Comparison of ENCODE assay signal across 14 cellular contexts in the genomic region with DNA sequence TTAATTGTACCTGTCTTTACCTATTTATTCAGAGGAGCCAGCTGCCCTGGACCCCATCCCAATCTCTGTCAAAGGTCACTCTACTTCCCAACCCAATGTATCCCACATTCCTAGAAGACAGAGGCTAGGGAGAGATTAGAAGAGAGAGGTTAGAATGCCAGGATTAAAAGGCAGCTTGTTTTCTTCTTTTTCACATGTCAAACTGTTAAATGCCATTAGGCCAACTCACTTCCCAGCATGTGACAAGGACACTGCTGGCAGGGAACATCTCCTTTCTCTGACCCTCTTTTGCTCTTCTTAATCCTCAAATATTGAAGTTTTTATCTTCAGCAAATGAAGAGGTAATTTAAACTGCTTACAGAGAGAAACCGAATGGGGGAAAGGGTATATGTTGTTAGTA.
DNase-seq lines count a peak whose midpoint lies in the region; TF ChIP-seq lines count a peak whose summit lies in the region.
"Had no signal": no experiment of that assay in that cellular context is flagged by ENCODE, and none has a peak within 500 bp of the region (broad histone marks: within the 10 kb centered on the region; RNA-seq: fewer than 3 reads in every experiment).

No MANE protein-coding gene starts in this region.

- H3K4me3 ChIP-seq in ACC112 (ENCODE audit: low read depth, low read length) (peak overlapping the region; percentile 75), esophagus muscularis mucosa (no peak overlapping the region), neural cell (ENCODE audit: low read length) (no peak overlapping the region), stomach (no peak overlapping the region)

- peaks cover 36% of the 10 kb centered on the region for H3K79me2 ChIP-seq in ACC112 (ENCODE audit: control insufficient read depth, insufficient read depth, low read length, unreplicated experiment)
- H3K79me2 ChIP-seq in neural cell (replicated peaks; ENCODE audit: insufficient read depth, low read length): no peaks in the 10 kb centered on the region

- TF ChIP-seq CTCF in esophagus muscularis mucosa (IDR thresholded peaks at IDR 0.05) (no peak), neural cell (IDR thresholded peaks at IDR 0.05; ENCODE audit: poor library complexity, severe bottlenecking) (no peak), stomach (IDR thresholded peaks at IDR 0.05) (no peak), endothelial cell (IDR thresholded peaks at IDR 0.05; ENCODE audit: unreplicated experiment) (no peak)

- H3K4me1 Mint-ChIP-seq in endothelial cell (ENCODE audit: unreplicated experiment): peaks cover 12% of the 10 kb centered on the region

- H3K27me3 Mint-ChIP-seq in endothelial cell (ENCODE audit: unreplicated experiment): no peaks in the 10 kb centered on the region

- no peaks in the 10 kb centered on the region for H3K27me3 ChIP-seq in ACC112 (ENCODE audit: insufficient read depth, low read length)
- H3K27me3 ChIP-seq in esophagus muscularis mucosa: no peaks in the 10 kb centered on the region
- H3K27me3 ChIP-seq in neural cell (ENCODE audit: insufficient read depth, low read depth, low read length): no peaks in the 10 kb centered on the region
- H3K27me3 ChIP-seq in stomach: no peaks in the 10 kb centered on the region

- H4K20me1 ChIP-seq in neural cell (ENCODE audit: insufficient read depth): no peaks in the 10 kb centered on the region

- TF ChIP-seq POLR2A in esophagus muscularis mucosa (IDR thresholded peaks at IDR 0.05; ENCODE audit: low read depth) (no peak), stomach (IDR thresholded peaks at IDR 0.05) (no peak)

- DNase-seq in RPMI7951 (ENCODE audit: low read depth) (peak; percentile 8), esophagus muscularis mucosa (ENCODE audit: extremely low spot score) (no peak), nucleus accumbens (lab: John Stamatoyannopoulos, UW) (no peak), stomach (no peak), GDM1 (lab: John Stamatoyannopoulos, UW) (no peak), endothelial cell (ENCODE audit: low spot score) (no peak)
- DNase-seq: activated CD4-positive, CD25-positive, alpha-beta regulatory T cell treated with anti-CD3 and anti-CD28 coated beads, Interleukin-2, amount 50 U/mL, for 72 hours; activated T-cell treated with anti-CD3 and anti-CD28 coated beads, Interleukin-2, amount 50 U/mL, for 24 hours; occipital lobe; T-cell had no signal

- H3K4me1 ChIP-seq in ACC112 (ENCODE audit: control insufficient read depth, insufficient read depth, low read length, unreplicated experiment) (peaks cover 22% of the 10 kb centered on the region), esophagus muscularis mucosa (peaks cover 18 to 45% (median 33%) of the 10 kb centered on the region in 4 donors), stomach (peaks cover 0 to 5% (median 0%) of the 10 kb centered on the region in 4 donors)

- H3K27ac ChIP-seq in ACC112 (ENCODE audit: low read depth, low read length) (peak overlapping the region; percentile 91), esophagus muscularis mucosa (replicated peaks in 1 of 4) (peak overlapping the region; percentile 83 to 92 (median 84)), neural cell (ENCODE audit: low read length) (no peak overlapping the region), stomach (no peak overlapping the region)
- H3K27ac ChIP-seq: HL-60 had no signal

- H3K9me3 ChIP-seq in esophagus muscularis mucosa: no peaks in the 10 kb centered on the region
- no peaks in the 10 kb centered on the region for H3K9me3 ChIP-seq in neural cell (ENCODE audit: low read length)
- H3K9me3 ChIP-seq in stomach: peaks cover 0 to 7% (median 0%) of the 10 kb centered on the region in 4 donors

- H3K9me2 ChIP-seq in neural cell (ENCODE audit: insufficient read depth, low read length): no peaks in the 10 kb centered on the region

- H3K27ac Mint-ChIP-seq in endothelial cell (ENCODE audit: unreplicated experiment): no peak overlapping the region
- H3K27ac Mint-ChIP-seq: activated T-cell treated with anti-CD3 and anti-CD28 coated beads, Interleukin-2, amount 50 U/mL, for 24 hours; T-cell; type B pancreatic cell had no signal

- TF ChIP-seq EP300 in esophagus muscularis mucosa (IDR thresholded peaks at IDR 0.05) (no peak), neural cell (conservative IDR thresholded peaks at IDR 0.05; ENCODE audit: poor library complexity, severe bottlenecking) (no peak), stomach (IDR thresholded peaks at IDR 0.05) (no peak)

- H3K36me3 ChIP-seq in ACC112 (ENCODE audit: insufficient read depth, low read length) (peaks cover 13% of the 10 kb centered on the region), esophagus muscularis mucosa (no peaks in the 10 kb centered on the region), neural cell (ENCODE audit: insufficient read depth, low read length) (no peaks in the 10 kb centered on the region), stomach (no peaks in the 10 kb centered on the region)

- H3K4me2 ChIP-seq in neural cell (ENCODE audit: low read length): no peak overlapping the region

- no peak for TF ChIP-seq RAD21 in neural cell (conservative IDR thresholded peaks at IDR 0.05)

- no peak overlapping the region for H3K9ac ChIP-seq in neural cell (ENCODE audit: low read length)

- H3K36me3 Mint-ChIP-seq in endothelial cell (ENCODE audit: low read depth, unreplicated experiment): no peaks in the 10 kb centered on the region
- H3K36me3 Mint-ChIP-seq: T-cell, type B pancreatic cell had no signal

- intact Hi-C loops in esophagus muscularis mucosa (cut with DNase I): loop anchor here (10.0 kb wide), 1 partner anchor 174 kb away; the partner anchor contains the start of gene NAP1L1
- intact Hi-C loops in stomach (cut with DNase I; ENCODE audit: low total_unique reads): no loop called here

- H3K9me3 Mint-ChIP-seq in endothelial cell (ENCODE audit: unreplicated experiment): no peaks in the 10 kb centered on the region
- H3K9me3 Mint-ChIP-seq: activated T-cell treated with anti-CD3 and anti-CD28 coated beads, Interleukin-2, amount 50 U/mL, for 24 hours; T-cell had no signal

- no peaks in the 10 kb centered on the region for H3F3A ChIP-seq in neural cell (ENCODE audit: insufficient read depth, low read length, poor library complexity, severe bottlenecking)

- peak overlapping the region; percentile 59 for H2AFZ ChIP-seq in ACC112 (ENCODE audit: low read length, unreplicated experiment)
- no peak overlapping the region for H2AFZ ChIP-seq in neural cell (ENCODE audit: low read depth, low read length)

- no peak overlapping the region for H3K4me3 Mint-ChIP-seq in endothelial cell (ENCODE audit: unreplicated experiment)
- H3K4me3 Mint-ChIP-seq: activated T-cell treated with anti-CD3 and anti-CD28 coated beads, Interleukin-2, amount 50 U/mL, for 24 hours; T-cell; type B pancreatic cell had no signal

- WGBS in esophagus muscularis mucosa: 78% methylated on average over 1 of the region's 1 CpG
- 61 to 83% (median 64%) methylated on average over 1 of the region's 1 CpG for WGBS in stomach, 5 donors

TF ChIP-seq in neural cell, 6 proteins besides CTCF, POLR2A, EP300 and RAD21:
- no peak for TF ChIP-seq MXI1 (conservative IDR thresholded peaks at IDR 0.05; ENCODE audit: poor library complexity, severe bottlenecking)
- TF ChIP-seq, protein P1, sequence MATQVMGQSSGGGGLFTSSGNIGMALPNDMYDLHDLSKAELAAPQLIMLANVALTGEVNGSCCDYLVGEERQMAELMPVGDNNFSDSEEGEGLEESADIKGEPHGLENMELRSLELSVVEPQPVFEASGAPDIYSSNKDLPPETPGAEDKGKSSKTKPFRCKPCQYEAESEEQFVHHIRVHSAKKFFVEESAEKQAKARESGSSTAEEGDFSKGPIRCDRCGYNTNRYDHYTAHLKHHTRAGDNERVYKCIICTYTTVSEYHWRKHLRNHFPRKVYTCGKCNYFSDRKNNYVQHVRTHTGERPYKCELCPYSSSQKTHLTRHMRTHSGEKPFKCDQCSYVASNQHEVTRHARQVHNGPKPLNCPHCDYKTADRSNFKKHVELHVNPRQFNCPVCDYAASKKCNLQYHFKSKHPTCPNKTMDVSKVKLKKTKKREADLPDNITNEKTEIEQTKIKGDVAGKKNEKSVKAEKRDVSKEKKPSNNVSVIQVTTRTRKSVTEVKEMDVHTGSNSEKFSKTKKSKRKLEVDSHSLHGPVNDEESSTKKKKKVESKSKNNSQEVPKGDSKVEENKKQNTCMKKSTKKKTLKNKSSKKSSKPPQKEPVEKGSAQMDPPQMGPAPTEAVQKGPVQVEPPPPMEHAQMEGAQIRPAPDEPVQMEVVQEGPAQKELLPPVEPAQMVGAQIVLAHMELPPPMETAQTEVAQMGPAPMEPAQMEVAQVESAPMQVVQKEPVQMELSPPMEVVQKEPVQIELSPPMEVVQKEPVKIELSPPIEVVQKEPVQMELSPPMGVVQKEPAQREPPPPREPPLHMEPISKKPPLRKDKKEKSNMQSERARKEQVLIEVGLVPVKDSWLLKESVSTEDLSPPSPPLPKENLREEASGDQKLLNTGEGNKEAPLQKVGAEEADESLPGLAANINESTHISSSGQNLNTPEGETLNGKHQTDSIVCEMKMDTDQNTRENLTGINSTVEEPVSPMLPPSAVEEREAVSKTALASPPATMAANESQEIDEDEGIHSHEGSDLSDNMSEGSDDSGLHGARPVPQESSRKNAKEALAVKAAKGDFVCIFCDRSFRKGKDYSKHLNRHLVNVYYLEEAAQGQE (IDR thresholded peaks at IDR 0.05; ENCODE audit: borderline replicate concordance): peak; percentile 37
- peak; percentile 19 for TF ChIP-seq POLR2AphosphoS5 (IDR thresholded peaks at IDR 0.05)

Comparison
In these comparisons a context has a peak if more than half of its experiments do, and no peak if none do; other contexts are left out.
1. H3K27ac ChIP-seq: peak in ACC112 (single experiment) and esophagus muscularis mucosa (4 of 4); none in neural cell (single experiment) and stomach (0 of 5).